Comparison of ENCODE assay signal across 19 cellular contexts in genomic region chr12:116392061-116392460, GRCh38.
"Had no signal": no experiment of that assay in that cellular context is flagged by ENCODE, and none has a peak within 500 bp of the region (broad histone marks: within the 10 kb centered on the region; RNA-seq: fewer than 3 reads in every experiment).

No MANE protein-coding gene starts in this region.

- H3K27me3 Mint-ChIP-seq: activated CD4-positive, alpha-beta T cell treated with anti-CD3 and anti-CD28 coated beads for 36 hours; activated CD8-positive, alpha-beta T cell treated with anti-CD3 and anti-CD28 coated beads for 36 hours; activated naive CD8-positive, alpha-beta T cell treated with anti-CD3 and anti-CD28 coated beads, Interleukin-2, amount 50 U/mL, for 24 hours had no signal

- DNase-seq: activated CD4-positive, alpha-beta T cell treated with anti-CD3 and anti-CD28 coated beads for 36 hours; activated CD8-positive, alpha-beta memory T cell treated with anti-CD3 and anti-CD28 coated beads, Interleukin-2, amount 50 U/mL, for 48 hours; activated CD8-positive, alpha-beta T cell treated with anti-CD3 and anti-CD28 coated beads for 36 hours; activated naive CD4-positive, alpha-beta T cell; activated naive CD8-positive, alpha-beta T cell treated with anti-CD3 and anti-CD28 coated beads, Interleukin-2, amount 50 U/mL, for 24 hours; effector memory CD8-positive, alpha-beta T cell; erythroblast; foreskin keratinocyte; natural killer cell; sigmoid colon; stimulated activated CD4-positive, alpha-beta T cell treated with anti-CD3 and anti-CD28 coated beads, Interleukin-2, amount 100 ng/mL, for 48 hours; stimulated activated naive CD8-positive, alpha-beta T cell treated with anti-CD3 and anti-CD28 coated beads, Interleukin-15, Interleukin-2, amounts not matched to agents 100 U/mL and 50 U/mL, for 24 hours; upper lobe of right lung had no signal

- H3K4me1 Mint-ChIP-seq: central memory CD8-positive, alpha-beta T cell had no signal

- H3K27ac Mint-ChIP-seq: activated CD4-positive, alpha-beta T cell treated with anti-CD3 and anti-CD28 coated beads for 36 hours; activated CD8-positive, alpha-beta T cell treated with anti-CD3 and anti-CD28 coated beads for 36 hours; activated naive CD8-positive, alpha-beta T cell treated with anti-CD3 and anti-CD28 coated beads, Interleukin-2, amount 50 U/mL, for 24 hours; activated T-helper 1 cell treated with anti-CD3 and anti-CD28 coated beads, Interleukin-12 subunit alpha, Interleukin-12 subunit beta, Interleukin-2, Interleukin-4 antibody, amounts not matched to agents 30 ng/mL and 10 ng/mL and 1 ng/mL, durations not matched to agents 14 hours and 24 hours and 36 hours; dendritic cell treated with granulocyte-macrophage colony-stimulating factor and Interleukin-4, amounts not matched to agents 40 ng/mL and 50 ng/mL, for 4 days; effector memory CD8-positive, alpha-beta T cell; natural killer cell had no signal

- H3K9me3 ChIP-seq: sigmoid colon, suprapubic skin, upper lobe of right lung had no signal

- H3K4me3 ChIP-seq: sigmoid colon, suprapubic skin, upper lobe of right lung had no signal

- ATAC-seq: activated CD4-positive, alpha-beta T cell treated with anti-CD3 and anti-CD28 coated beads for 36 hours; activated CD8-positive, alpha-beta T cell treated with anti-CD3 and anti-CD28 coated beads for 36 hours; activated naive CD8-positive, alpha-beta T cell treated with anti-CD3 and anti-CD28 coated beads, Interleukin-2, amount 50 U/mL, for 24 hours; effector memory CD8-positive, alpha-beta T cell; foreskin keratinocyte; natural killer cell; stimulated activated naive CD8-positive, alpha-beta T cell treated with anti-CD3 and anti-CD28 coated beads, Interleukin-15, Interleukin-2, amounts not matched to agents 100 U/mL and 50 U/mL, for 24 hours; upper lobe of right lung had no signal

- H3K9me3 Mint-ChIP-seq: activated CD8-positive, alpha-beta T cell treated with anti-CD3 and anti-CD28 coated beads for 36 hours; activated naive CD8-positive, alpha-beta T cell treated with anti-CD3 and anti-CD28 coated beads, Interleukin-2, amount 50 U/mL, for 24 hours; activated T-helper 1 cell treated with anti-CD3 and anti-CD28 coated beads, Interleukin-12 subunit alpha, Interleukin-12 subunit beta, Interleukin-2, Interleukin-4 antibody, amounts not matched to agents 30 ng/mL and 10 ng/mL and 1 ng/mL, durations not matched to agents 14 hours and 24 hours and 36 hours; central memory CD8-positive, alpha-beta T cell; dendritic cell treated with granulocyte-macrophage colony-stimulating factor and Interleukin-4, amounts not matched to agents 40 ng/mL and 50 ng/mL, for 4 days; effector memory CD8-positive, alpha-beta T cell; natural killer cell had no signal

- H3K27me3 ChIP-seq: sigmoid colon, suprapubic skin, upper lobe of right lung had no signal

- H3K36me3 ChIP-seq: sigmoid colon, suprapubic skin, upper lobe of right lung had no signal

- H3K4me1 ChIP-seq: upper lobe of right lung had no signal

- H3K4me3 Mint-ChIP-seq: activated CD4-positive, alpha-beta T cell treated with anti-CD3 and anti-CD28 coated beads for 36 hours; activated CD8-positive, alpha-beta T cell treated with anti-CD3 and anti-CD28 coated beads for 36 hours; activated naive CD8-positive, alpha-beta T cell treated with anti-CD3 and anti-CD28 coated beads, Interleukin-2, amount 50 U/mL, for 24 hours; activated T-helper 1 cell treated with anti-CD3 and anti-CD28 coated beads, Interleukin-12 subunit alpha, Interleukin-12 subunit beta, Interleukin-2, Interleukin-4 antibody, amounts not matched to agents 30 ng/mL and 10 ng/mL and 1 ng/mL, durations not matched to agents 14 hours and 24 hours and 36 hours; central memory CD8-positive, alpha-beta T cell; dendritic cell treated with granulocyte-macrophage colony-stimulating factor and Interleukin-4, amounts not matched to agents 40 ng/mL and 50 ng/mL, for 4 days; effector memory CD8-positive, alpha-beta T cell; natural killer cell had no signal

- H3K36me3 Mint-ChIP-seq: natural killer cell had no signal

- FAIRE-seq: islet of Langerhans had no signal

- H3K27ac ChIP-seq: foreskin keratinocyte, sigmoid colon, suprapubic skin, upper lobe of right lung, VCaP had no signal
